ENCODE assay signal across 8 cellular contexts in the genomic region with DNA sequence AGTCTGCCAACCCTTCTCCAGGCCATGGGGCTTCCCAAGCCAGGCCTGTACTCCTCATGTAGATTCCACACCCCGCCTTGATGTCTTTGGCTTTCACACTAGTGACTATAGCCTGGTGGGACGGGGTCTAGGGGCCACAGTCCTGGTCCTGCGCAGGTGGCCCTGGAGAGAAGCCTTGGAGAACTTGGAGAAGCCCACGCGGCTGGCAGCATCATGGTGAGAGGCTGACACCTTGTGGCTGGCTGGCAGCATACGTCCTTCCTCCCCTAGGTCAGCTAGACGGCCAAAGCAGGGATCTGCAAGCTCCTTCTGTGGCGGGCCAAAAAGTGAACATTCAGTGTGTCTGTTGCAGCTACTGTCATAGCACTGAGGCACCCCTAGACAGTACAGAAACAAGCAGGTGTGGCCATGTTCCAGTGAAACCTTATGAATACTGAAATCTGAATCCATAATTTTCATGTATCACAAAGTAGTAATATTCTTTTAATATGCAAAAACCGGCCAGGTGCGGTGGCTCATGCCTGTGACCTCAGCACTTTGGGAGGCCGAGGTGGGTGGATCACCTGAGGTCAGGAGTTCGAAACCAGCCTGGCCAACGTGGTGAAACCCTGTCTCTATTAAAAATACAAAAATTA. TPM values are rescaled to one million over a fixed set of nuclear protein-coding genes. Genes with fewer than 3 reads are reported as not detected.
A peak's percentile ranks its signal among the peaks of the same experiment; 100 is the strongest.
DNase-seq lines count a peak whose midpoint lies in the region; ATAC-seq and TF ChIP-seq lines count a peak whose summit lies in the region.

No MANE protein-coding gene starts in this region.

- no peak overlapping the region for H3K27ac ChIP-seq in H9 (ENCODE audit: insufficient read length, low read depth, low read length)

- no CpG with 5 or more reads among the region's 13 CpGs for WGBS in H9 (ENCODE audit: extremely low coverage, insufficient read length, low lambda C conversion rate)

- H4K20me1 ChIP-seq in H9 (ENCODE audit: control insufficient read depth, insufficient read depth, insufficient read length): peaks cover 2% of the 10 kb centered on the region

- no peak overlapping the region for H4K8ac ChIP-seq in H9 (replicated peaks; ENCODE audit: insufficient read length, low read depth, low read length)

- no peak for ATAC-seq in HG03135 (IDR thresholded peaks at IDR 0.05; ENCODE audit: unreplicated experiment)

- H3K4me1 Mint-ChIP-seq in H9 (no peaks in the 10 kb centered on the region), endothelial cell (ENCODE audit: unreplicated experiment) (peaks cover 3% of the 10 kb centered on the region)
- no peaks in the 10 kb centered on the region for H3K4me1 Mint-ChIP-seq in activated CD4-positive, alpha-beta memory T cell treated with anti-CD3 and anti-CD28 coated beads, Interleukin-2, amount 10 ng/mL, durations not matched to agents 7 days and 5 days

- no peaks in the 10 kb centered on the region for H3K4me1 ChIP-seq in H9 (ENCODE audit: insufficient read depth, low read length)

- H3K9ac ChIP-seq in H9 (ENCODE audit: extremely low read depth, insufficient read length, low read length): no peak overlapping the region

- H3K4ac ChIP-seq in H9 (ENCODE audit: low read depth, low read length): no peak overlapping the region

- TF ChIP-seq CTCF in H9 (conservative IDR thresholded peaks at IDR 0.05): peak; percentile 91
- peak; percentile 37 for TF ChIP-seq CTCF in endothelial cell (IDR thresholded peaks at IDR 0.05; ENCODE audit: unreplicated experiment)

- no peak overlapping the region for H2BK5ac ChIP-seq in H9 (ENCODE audit: insufficient read length, low read length)

- H2AK5ac ChIP-seq in H9 (ENCODE audit: insufficient read length, low read length): no peak overlapping the region

- H4K91ac ChIP-seq in H9 (ENCODE audit: insufficient read length, low read depth, low read length): no peak overlapping the region

- no peak overlapping the region for H4K5ac ChIP-seq in H9 (ENCODE audit: insufficient read length, low read depth, low read length)

- no peak overlapping the region for H3K4me3 Mint-ChIP-seq in H9
- no peak overlapping the region for H3K4me3 Mint-ChIP-seq in activated CD4-positive, alpha-beta memory T cell treated with anti-CD3 and anti-CD28 coated beads, Interleukin-2, amount 10 ng/mL, durations not matched to agents 7 days and 5 days
- no peak overlapping the region for H3K4me3 Mint-ChIP-seq in endothelial cell (ENCODE audit: unreplicated experiment)

- POLR2A ChIA-PET in activated CD4-positive, alpha-beta memory T cell treated with anti-CD3 and anti-CD28 coated beads, Interleukin-2, amount 10 ng/mL, durations not matched to agents 7 days and 5 days (lab: Charles Lee): interaction anchor here (0.9 to 1.6 kb wide), 2 partner anchors 142 to 310 kb away, joined by 3 to 4 read pairs; a partner anchor contains a TSS

- H3K27ac Mint-ChIP-seq in H9: no peak overlapping the region
- no peak overlapping the region for H3K27ac Mint-ChIP-seq in activated CD4-positive, alpha-beta memory T cell treated with anti-CD3 and anti-CD28 coated beads, Interleukin-2, amount 10 ng/mL, durations not matched to agents 7 days and 5 days
- no peak overlapping the region for H3K27ac Mint-ChIP-seq in endothelial cell (ENCODE audit: unreplicated experiment)

- no peak overlapping the region for H3K14ac ChIP-seq in H9 (ENCODE audit: insufficient read depth, low read length)

- CTCF ChIA-PET in activated CD4-positive, alpha-beta memory T cell treated with anti-CD3 and anti-CD28 coated beads, Interleukin-2, amount 10 ng/mL, durations not matched to agents 7 days and 5 days (lab: Charles Lee): interaction anchor here (0.7 to 6.9 kb wide), 17 partner anchors 8 to 543 kb away, joined by 3 to 59 read pairs (median 4); a partner anchor contains a TSS

- H3K18ac ChIP-seq in H9 (ENCODE audit: insufficient read length, low read depth, low read length): no peak overlapping the region

- H3K4me2 ChIP-seq in H9 (ENCODE audit: insufficient read depth, insufficient read length, low read length): no peak overlapping the region

- H2BK12ac ChIP-seq in H9 (ENCODE audit: insufficient read length, low read depth, low read length): no peak overlapping the region

- no peaks in the 10 kb centered on the region; a peak in 1 of 5 replicates for H3K9me3 Mint-ChIP-seq in H9
- H3K9me3 Mint-ChIP-seq in activated CD4-positive, alpha-beta memory T cell treated with anti-CD3 and anti-CD28 coated beads, Interleukin-2, amount 10 ng/mL, durations not matched to agents 7 days and 5 days: no peaks in the 10 kb centered on the region
- no peaks in the 10 kb centered on the region for H3K9me3 Mint-ChIP-seq in endothelial cell (ENCODE audit: unreplicated experiment)

- H2AFZ ChIP-seq in H9 (ENCODE audit: low read length): no peak overlapping the region

- H3T11ph ChIP-seq in H9 (ENCODE audit: low read length): no peak overlapping the region

- H3K27me3 ChIP-seq in H9 (ENCODE audit: insufficient read depth, low read length): no peaks in the 10 kb centered on the region

- no peak overlapping the region for H3K56ac ChIP-seq in H9 (ENCODE audit: insufficient read length, low read depth, low read length)

- H3K36me3 Mint-ChIP-seq in H9 (ENCODE audit: insufficient read depth in 1 of 3, low read depth in 3 of 3) (peaks cover 0 to 1% (median 0%) of the 10 kb centered on the region in 3 experiments; a peak in 2 of 7 replicates), endothelial cell (ENCODE audit: low read depth, unreplicated experiment) (no peaks in the 10 kb centered on the region)
- no peaks in the 10 kb centered on the region for H3K36me3 Mint-ChIP-seq in activated CD4-positive, alpha-beta memory T cell treated with anti-CD3 and anti-CD28 coated beads, Interleukin-2, amount 10 ng/mL, durations not matched to agents 7 days and 5 days (ENCODE audit: low read depth)

- no peaks in the 10 kb centered on the region for H3K79me1 ChIP-seq in H9 (ENCODE audit: insufficient read depth, low read depth, low read length, poor library complexity, severe bottlenecking)

- H2BK120ac ChIP-seq in H9 (ENCODE audit: low read depth, low read length, poor library complexity, severe bottlenecking): no peak overlapping the region

- H2BK15ac ChIP-seq in H9 (ENCODE audit: low read depth, low read length): no peak overlapping the region

- H3K23me2 ChIP-seq in H9 (ENCODE audit: insufficient read length, low read depth, low read length, poor library complexity, severe bottlenecking): no peaks in the 10 kb centered on the region

- H3K23ac ChIP-seq in H9 (ENCODE audit: insufficient read length, low read depth, low read length): no peak overlapping the region

- no peaks in the 10 kb centered on the region for H3K79me2 ChIP-seq in H9 (ENCODE audit: insufficient read depth, low read length)

- H3K9me3 ChIP-seq in H9 (ENCODE audit: control insufficient read depth, low read depth, low read length): no peaks in the 10 kb centered on the region

- H2BK20ac ChIP-seq in H9 (ENCODE audit: low read depth, low read length, poor library complexity, severe bottlenecking): no peak overlapping the region

- H3K27me3 Mint-ChIP-seq in H9 (ENCODE audit: low read depth) (peaks cover 41% of the 10 kb centered on the region), endothelial cell (ENCODE audit: unreplicated experiment) (peaks cover 4% of the 10 kb centered on the region)
- H3K27me3 Mint-ChIP-seq in activated CD4-positive, alpha-beta memory T cell treated with anti-CD3 and anti-CD28 coated beads, Interleukin-2, amount 10 ng/mL, durations not matched to agents 7 days and 5 days: peaks cover 19% of the 10 kb centered on the region

- DNase-seq in Ammon's horn (ENCODE audit: low spot score) (peak; percentile 87), H9 (peak; percentile 83), NCI-H748 treated with DMSO at 0.1 percent for 48 hours (lab: John Stamatoyannopoulos, UW) (peak; percentile 19), endothelial cell (ENCODE audit: low spot score) (peak; percentile 74), midbrain (lab: John Stamatoyannopoulos, UW) (peak; percentile 55), stromal cell of bone marrow (ENCODE audit: low read depth) (peak; percentile 40)
- peak; percentile 63 for DNase-seq in activated CD4-positive, alpha-beta memory T cell treated with anti-CD3 and anti-CD28 coated beads, Interleukin-2, amount 10 ng/mL, durations not matched to agents 7 days and 5 days

RNA-seq across cellular contexts. Expression of a gene that starts 42.0 kb away (rescaled TPM):
- total RNA-seq in H9 (2021) (17.4 and 19.6 TPM in 2 replicates), endothelial cell (ENCODE audit: unreplicated experiment) (3.5 TPM)
- total RNA-seq in activated CD4-positive, alpha-beta memory T cell treated with anti-CD3 and anti-CD28 coated beads, Interleukin-2, amount 10 ng/mL, durations not matched to agents 7 days and 5 days: not detected

Comparison
In these comparisons a context has a peak if more than half of its experiments do, and no peak if none do; other contexts are left out.
1. DNase-seq: peak in every context shown above with its lines; median percentile 87 in Ammon's horn; 83 in H9; 74 in endothelial cell; 63 in activated CD4-positive, alpha-beta memory T cell treated with anti-CD3 and anti-CD28 coated beads, Interleukin-2, amount 10 ng/mL, durations not matched to agents 7 days and 5 days; 55 in midbrain; 40 in stromal cell of bone marrow; 19 in NCI-H748 treated with DMSO at 0.1 percent for 48 hours.